ENCODE assay signal across 24 cellular contexts in genomic region chr2:54866179-54866578, GRCh38.
A peak's percentile ranks its signal among the peaks of the same experiment; 100 is the strongest.
DNase-seq lines count a peak whose midpoint lies in the region; ATAC-seq, FAIRE-seq and TF ChIP-seq lines count a peak whose summit lies in the region.
"Had no signal": no experiment of that assay in that cellular context is flagged by ENCODE, and none has a peak within 500 bp of the region (broad histone marks: within the 10 kb centered on the region; RNA-seq: fewer than 3 reads in every experiment).

No MANE protein-coding gene starts in this region.

- H3K79me2 ChIP-seq in Karpas-422 (ENCODE audit: low read length) = no peaks in the 10 kb centered on the region; the same call in 1 of the 2 replicates

- H3K27me3 ChIP-seq in Karpas-422 (ENCODE audit: low read length) (no peaks in the 10 kb centered on the region), adipocyte (replicated peaks; ENCODE audit: control insufficient read depth, insufficient read depth, low read length) (no peaks in the 10 kb centered on the region), sigmoid colon (no peaks in the 10 kb centered on the region)
- H3K27me3 ChIP-seq: BE2C had no signal

- H3K9me2 ChIP-seq in Karpas-422 (replicated peaks; ENCODE audit: insufficient read depth, low read length) = no peaks in the 10 kb centered on the region

- H3K4me1 Mint-ChIP-seq in naive thymus-derived CD8-positive, alpha-beta T cell = peaks cover 9 to 15% (median 14%) of the 10 kb centered on the region in 4 donors
- no peaks in the 10 kb centered on the region for H3K4me1 Mint-ChIP-seq in Calu3 (ENCODE audit: low read depth, unreplicated experiment)

- FAIRE-seq in kidney (lab: Jason Lieb, UNC) = peak; percentile 79

- intact Hi-C loops in kidney (cut with DNase I) = no loop called here
- intact Hi-C loops in sigmoid colon (cut with DNase I) = no loop called here
- intact Hi-C loops in Calu3 (cut with micrococcal nuclease; ENCODE audit: unreplicated experiment) = no loop called here

- TF ChIP-seq CTCF in kidney (IDR thresholded peaks at IDR 0.05; ENCODE audit: borderline replicate concordance, extremely low read depth, insufficient read depth) = no peak
- no peak for TF ChIP-seq CTCF in sigmoid colon (IDR thresholded peaks at IDR 0.05)
- no peak for TF ChIP-seq CTCF in Calu3 (IDR thresholded peaks at IDR 0.05; ENCODE audit: unreplicated experiment)

- H3K9ac ChIP-seq in Karpas-422 (ENCODE audit: low read length) (0 out of 2 replicates have a peak overlapping the region, but pooled peaks have one; percentile 15), adipocyte (ENCODE audit: low read length) (no peak overlapping the region), kidney (ENCODE audit: low read length in 2 of 2) (no peak overlapping the region)
- H3K9ac ChIP-seq: GM23248 had no signal

- peaks cover 0 to 4% (median 0%) of the 10 kb centered on the region in 9 donors for H3K9me3 Mint-ChIP-seq in naive thymus-derived CD8-positive, alpha-beta T cell
- H3K9me3 Mint-ChIP-seq in Calu3 (ENCODE audit: low read depth, unreplicated experiment) = no peaks in the 10 kb centered on the region
- H3K9me3 Mint-ChIP-seq: H9 had no signal

- no peak for ATAC-seq in HG03457 (IDR thresholded peaks at IDR 0.05; ENCODE audit: unreplicated experiment)
- ATAC-seq in naive thymus-derived CD8-positive, alpha-beta T cell = no peak

- 49 to 71% methylated on average over 2 of the region's 2 CpGs for WGBS in sigmoid colon, 2 donors

- peak overlapping the region; percentile 59 for H3K4me2 ChIP-seq in Karpas-422 (ENCODE audit: low read depth, low read length, poor library complexity, severe bottlenecking)

- H2AFZ ChIP-seq in Karpas-422 (ENCODE audit: low read length) = no peak overlapping the region
- H2AFZ ChIP-seq: GM23248 had no signal

- H3K4me1 ChIP-seq in Karpas-422 (ENCODE audit: low read length) (peaks cover 54% of the 10 kb centered on the region), adipocyte (ENCODE audit: control insufficient read depth, insufficient read depth, low read length) (peaks cover 8% of the 10 kb centered on the region), kidney (ENCODE audit: control insufficient read depth in 1 of 2, insufficient read depth in 1 of 2, low read depth in 1 of 2, low read length in 2 of 2) (no peaks in the 10 kb centered on the region), sigmoid colon (no peaks in the 10 kb centered on the region)
- H3K4me1 ChIP-seq: BE2C had no signal

- no peak for TF ChIP-seq POLR2A in sigmoid colon (IDR thresholded peaks at IDR 0.05)

- CTCF ChIA-PET in Calu3 (lab: Charles Lee) = no interaction called here

- H3K4me3 Mint-ChIP-seq in naive thymus-derived CD8-positive, alpha-beta T cell = no peak overlapping the region
- H3K4me3 Mint-ChIP-seq in Calu3 (ENCODE audit: low read depth, unreplicated experiment) = no peak overlapping the region
- H3K4me3 Mint-ChIP-seq: CD14-positive monocyte; CD8-positive, alpha-beta memory T cell; H9 had no signal

- no peak overlapping the region for H3K27ac Mint-ChIP-seq in naive thymus-derived CD8-positive, alpha-beta T cell
- no peak overlapping the region for H3K27ac Mint-ChIP-seq in Calu3 (ENCODE audit: unreplicated experiment)
- H3K27ac Mint-ChIP-seq: CD8-positive, alpha-beta memory T cell; H9 had no signal

- H4K20me1 ChIP-seq in Karpas-422 (ENCODE audit: insufficient read depth, low read depth, low read length) = no peaks in the 10 kb centered on the region

- H3K27me3 Mint-ChIP-seq in naive thymus-derived CD8-positive, alpha-beta T cell = no peaks in the 10 kb centered on the region
- H3K27me3 Mint-ChIP-seq in Calu3 (ENCODE audit: unreplicated experiment) = no peaks in the 10 kb centered on the region
- H3K27me3 Mint-ChIP-seq: CD8-positive, alpha-beta memory T cell had no signal

- BruUV-seq in Calu3 (replicated peaks; lab: Mats Ljungman, UMichigan) = no TSS peak

- peak; percentile 52 for DNase-seq in EH (ENCODE audit: low read depth)
- DNase-seq in Karpas-422 = no peak
- DNase-seq in adipocyte (ENCODE audit: low read depth) = peak; percentile 19
- no peak for DNase-seq in kidney
- no peak for DNase-seq in sigmoid colon
- no peak for DNase-seq in naive thymus-derived CD8-positive, alpha-beta T cell
- no peak for DNase-seq in Calu3
- DNase-seq: 8988T; ACHN; BE2C; CD8-positive, alpha-beta memory T cell; DMS79 treated with DMSO at 0.1 percent for 48 hours; GM23248; H9; IMR-90; KG1; MM.1S; NCI-H1048; NCI-H1417 treated with DMSO at 0.1 percent for 48 hours; NCI-H187 treated with DMSO at 0.1 percent for 48 hours; NCI-H524 treated with DMSO at 0.1 percent for 48 hours; NCI-H774 had no signal

- POLR2A ChIA-PET in naive thymus-derived CD8-positive, alpha-beta T cell (lab: Charles Lee) = no interaction called here

- H3K9me3 ChIP-seq in Karpas-422 (ENCODE audit: low read length) (no peaks in the 10 kb centered on the region), adipocyte (ENCODE audit: control insufficient read depth, low read length) (no peaks in the 10 kb centered on the region), kidney (ENCODE audit: control insufficient read depth in 1 of 2, low read length in 2 of 2) (no peaks in the 10 kb centered on the region), sigmoid colon (peaks cover 0 to 2% (median 0%) of the 10 kb centered on the region in 4 donors)
- H3K9me3 ChIP-seq: BE2C had no signal

- peaks cover 75% of the 10 kb centered on the region for H3K36me3 ChIP-seq in Karpas-422 (ENCODE audit: insufficient read depth, low read length)
- H3K36me3 ChIP-seq in adipocyte (ENCODE audit: control insufficient read depth, insufficient read depth, low read length, severe bottlenecking) = no peaks in the 10 kb centered on the region
- no peaks in the 10 kb centered on the region for H3K36me3 ChIP-seq in kidney (ENCODE audit: control insufficient read depth in 1 of 2, insufficient read depth in 2 of 2, low read length in 2 of 2)
- no peaks in the 10 kb centered on the region for H3K36me3 ChIP-seq in sigmoid colon
- H3K36me3 ChIP-seq: BE2C had no signal

- peaks cover 0 to 5% (median 0%) of the 10 kb centered on the region in 3 donors for H3K36me3 Mint-ChIP-seq in naive thymus-derived CD8-positive, alpha-beta T cell
- no peaks in the 10 kb centered on the region for H3K36me3 Mint-ChIP-seq in Calu3 (ENCODE audit: insufficient read depth, unreplicated experiment)
- H3K36me3 Mint-ChIP-seq: CD14-positive monocyte had no signal

- H3K27ac ChIP-seq in Karpas-422 (ENCODE audit: low read length) (peak overlapping the region; percentile 89), kidney (ENCODE audit: low read depth in 2 of 2, low read length in 2 of 2) (no peak overlapping the region), sigmoid colon (no peak overlapping the region)
- H3K27ac ChIP-seq: GM23248 had no signal

- H3K4me3 ChIP-seq in Karpas-422 (ENCODE audit: low read length) (no peak overlapping the region), adipocyte (ENCODE audit: low read length) (no peak overlapping the region), kidney (ENCODE audit: low read length in 2 of 2) (no peak overlapping the region), sigmoid colon (no peak overlapping the region)
- H3K4me3 ChIP-seq: GM23248 had no signal

- no peak for TF ChIP-seq EP300 in sigmoid colon (IDR thresholded peaks at IDR 0.05)

Comparison
In these comparisons a context has a peak if more than half of its experiments do, and no peak if none do; other contexts are left out.
1. DNase-seq: peak in EH (single experiment) and adipocyte (single experiment); none in Karpas-422 (single experiment), kidney (single experiment), sigmoid colon (single experiment), naive thymus-derived CD8-positive, alpha-beta T cell (0 of 10) and Calu3 (single experiment).